ENCODE assay signal across 8 cellular contexts in the genomic region with DNA sequence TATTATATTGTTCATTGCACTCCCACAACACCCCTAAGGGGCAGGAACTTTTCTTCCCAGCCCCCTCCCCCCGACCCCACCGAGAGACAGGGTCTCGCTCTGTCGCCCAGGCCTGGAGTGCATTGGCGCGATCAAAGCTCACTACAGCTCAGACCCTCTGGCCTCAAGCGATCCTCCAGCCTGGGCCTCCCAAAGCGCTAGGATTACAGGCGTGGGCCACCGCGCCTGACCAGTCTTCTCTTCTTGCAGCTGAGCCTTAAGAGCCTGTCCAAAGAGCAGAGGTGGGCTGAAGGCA. TPM values are rescaled to one million over a fixed set of nuclear protein-coding genes. Genes with fewer than 3 reads are reported as not detected.
A peak's percentile ranks its signal among the peaks of the same experiment; 100 is the strongest.
DNase-seq lines count a peak whose midpoint lies in the region; ATAC-seq and TF ChIP-seq lines count a peak whose summit lies in the region.

No MANE protein-coding gene starts in this region.

- no peaks in the 10 kb centered on the region for H3K9me3 ChIP-seq in stomach

- peaks cover 40% of the 10 kb centered on the region for H3K4me1 Mint-ChIP-seq in activated T-cell treated with anti-CD3 and anti-CD28 coated beads, Interleukin-2, amount 50 U/mL, for 4 hours (ENCODE audit: low read depth)

- TF ChIP-seq POLR2A in stomach (IDR thresholded peaks at IDR 0.05): no peak

- 26 to 56% (median 37%) methylated on average over 6 to 11 of the region's 11 CpGs for WGBS in stomach, 5 donors

- peaks cover 7 to 14% (median 9%) of the 10 kb centered on the region in 4 donors for H3K36me3 ChIP-seq in stomach

- no peaks in the 10 kb centered on the region for H3K27me3 ChIP-seq in stomach

- no peak for DNase-seq in activated T-cell treated with anti-CD3 and anti-CD28 coated beads, Interleukin-2, amount 50 U/mL, for 4 hours
- DNase-seq in activated T-cell treated with anti-CD3 and anti-CD28 coated beads, Interleukin-2, amount 50 U/mL, for 48 hours: no peak
- DNase-seq in fibroblast of pulmonary artery (ENCODE audit: low read depth) (no peak), stomach (no peak), COLO829 (ENCODE audit: low spot score) (no peak), Ammon's horn (ENCODE audit: low spot score) (no peak)

- H3K27me3 Mint-ChIP-seq in activated T-cell treated with anti-CD3 and anti-CD28 coated beads, Interleukin-2, amount 50 U/mL, for 4 hours (ENCODE audit: low read depth): no peaks in the 10 kb centered on the region

- no peak for ATAC-seq in activated T-cell treated with anti-CD3 and anti-CD28 coated beads, Interleukin-2, amount 50 U/mL, for 4 hours
- ATAC-seq in GM18502 (IDR thresholded peaks at IDR 0.05; ENCODE audit: poor library complexity, unreplicated experiment): no peak

- peak overlapping the region; percentile 83 for H3K4me3 Mint-ChIP-seq in activated T-cell treated with anti-CD3 and anti-CD28 coated beads, Interleukin-2, amount 50 U/mL, for 4 hours

- no peak for TF ChIP-seq EP300 in stomach (IDR thresholded peaks at IDR 0.05)

- intact Hi-C loops in stomach (cut with DNase I; ENCODE audit: low total_unique reads): no loop called here

- TF ChIP-seq CTCF in VCaP (conservative IDR thresholded peaks at IDR 0.05) (no peak), fibroblast of pulmonary artery (IDR thresholded peaks at IDR 0.05; ENCODE audit: low read length, missing control alignments) (no peak), stomach (IDR thresholded peaks at IDR 0.05) (no peak)

- H3K4me1 ChIP-seq in stomach: peaks cover 30 to 61% (median 48%) of the 10 kb centered on the region in 4 donors

- no peaks in the 10 kb centered on the region for H3K9me3 Mint-ChIP-seq in activated T-cell treated with anti-CD3 and anti-CD28 coated beads, Interleukin-2, amount 50 U/mL, for 4 hours

- H3K4me3 ChIP-seq in fibroblast of pulmonary artery (replicated peaks; ENCODE audit: low read depth, low read length) (peak overlapping the region; percentile 80), stomach (peak overlapping the region in 3 of 4 donors; percentile 72 to 92 (median 74))

- H3K27ac ChIP-seq in VCaP (peak overlapping the region; percentile 93), stomach (no peak overlapping the region)

- peaks cover 19% of the 10 kb centered on the region for H3K36me3 Mint-ChIP-seq in activated T-cell treated with anti-CD3 and anti-CD28 coated beads, Interleukin-2, amount 50 U/mL, for 4 hours (ENCODE audit: insufficient read depth)

RNA-seq across cellular contexts. Expression of a gene that starts 0.3 kb away (rescaled TPM):
- total RNA-seq in activated T-cell treated with anti-CD3 and anti-CD28 coated beads, Interleukin-2, amount 50 U/mL, for 4 hours: 100 to 1,000 TPM in 2 of 3 donors, 10 to 100 TPM in 1; 91.9 to 134 (median 117) TPM
- total RNA-seq in stomach: 10 to 100 TPM; 13.8 to 27.2 (median 16.9) TPM
- 10 to 100 TPM; 18.4 to 20.6 (median 18.8) TPM for polyA plus RNA-seq in stomach

RNA-seq across cellular contexts. Expression of a gene that starts 3.8 kb away (rescaled TPM):
- total RNA-seq in activated T-cell treated with anti-CD3 and anti-CD28 coated beads, Interleukin-2, amount 50 U/mL, for 4 hours: 10 to 100 TPM; 59.8 to 73.2 (median 71.4) TPM
- 10 to 100 TPM in 4 of 5 donors, not detected in 1; 12.3 to 28.1 (median 22.0) TPM for total RNA-seq in stomach
- polyA plus RNA-seq in stomach: 10 to 100 TPM; 17.0 to 33.3 (median 22.3) TPM

RNA-seq across cellular contexts. Expression of a gene that starts 19.3 kb away (rescaled TPM):
- 1 to 10 TPM; 1.6 to 4.5 (median 3.8) TPM for total RNA-seq in activated T-cell treated with anti-CD3 and anti-CD28 coated beads, Interleukin-2, amount 50 U/mL, for 4 hours
- total RNA-seq in stomach: 1,000 to 10,000 TPM in 1 of 5 donors, 100 to 1,000 TPM in 1, 10 to 100 TPM in 3; 47.2 to 2,520 (median 84.1) TPM
- 10 to 100 TPM in 2 of 3 donors, 1 to 10 TPM in 1; 6.1 to 15.0 (median 11.9) TPM for polyA plus RNA-seq in stomach

RNA-seq across cellular contexts. Expression of a gene that starts 44.7 kb away (rescaled TPM):
- total RNA-seq in activated T-cell treated with anti-CD3 and anti-CD28 coated beads, Interleukin-2, amount 50 U/mL, for 4 hours: 10 to 100 TPM in 1 of 3 donors, 1 to 10 TPM in 2; 5.6 to 11.5 (median 8.6) TPM
- total RNA-seq in stomach: 10 to 100 TPM; 10.3 to 41.4 (median 12.9) TPM
- 1 to 10 TPM; 3.2 to 5.7 (median 3.4) TPM for polyA plus RNA-seq in stomach

Comparison
In these comparisons a context has a peak if more than half of its experiments do, and no peak if none do; other contexts are left out.
1. RNA of a gene that starts 19.3 kb away (total RNA-seq): 47.2 to 2,520 TPM in stomach; 1.6 to 4.5 TPM in activated T-cell treated with anti-CD3 and anti-CD28 coated beads, Interleukin-2, amount 50 U/mL, for 4 hours; every median in the first group is over 4 times any median in the second.